8 cellular contexts compared by ENCODE assay signal in genomic region chr11:6604081-6604626, GRCh38. TPM values are rescaled to one million over a fixed set of nuclear protein-coding genes. Genes with fewer than 3 reads are reported as not detected.
DNase-seq lines count a peak whose midpoint lies in the region; ATAC-seq and TF ChIP-seq lines count a peak whose summit lies in the region.

No MANE protein-coding gene starts in this region.

- H3K27me3 ChIP-seq in GM06990 (replicated peaks; ENCODE audit: control insufficient read depth, insufficient read depth, low read length) (no peaks in the 10 kb centered on the region), brain microvascular endothelial cell (replicated peaks) (no peaks in the 10 kb centered on the region), iPS-18a (ENCODE audit: control insufficient read depth, insufficient read depth, low read length) (no peaks in the 10 kb centered on the region), skeletal muscle satellite cell (ENCODE audit: control insufficient read depth, insufficient read depth, low read length) (no peaks in the 10 kb centered on the region)

- peak overlapping the region; percentile 92 for H3K4me2 ChIP-seq in skeletal muscle satellite cell (ENCODE audit: low read length)

- peak; percentile 35 for ATAC-seq in GM21619 (IDR thresholded peaks at IDR 0.05; ENCODE audit: unreplicated experiment)

- peak overlapping the region; percentile 92 for H3K9ac ChIP-seq in iPS-18a (ENCODE audit: low read length)
- peak overlapping the region; percentile 94 for H3K9ac ChIP-seq in skeletal muscle satellite cell (ENCODE audit: low read depth, low read length)

- no peaks in the 10 kb centered on the region for H3K9me3 ChIP-seq in iPS-18a (ENCODE audit: control insufficient read depth, low read depth, low read length)
- H3K9me3 ChIP-seq in skeletal muscle satellite cell (replicated peaks; ENCODE audit: low read length), result no peaks in the 10 kb centered on the region

- H3K36me3 ChIP-seq in GM06990 (ENCODE audit: control insufficient read depth, insufficient read depth, low read length), result peaks cover 24% of the 10 kb centered on the region
- peaks cover 33% of the 10 kb centered on the region for H3K36me3 ChIP-seq in brain microvascular endothelial cell (replicated peaks)
- H3K36me3 ChIP-seq in iPS-18a (ENCODE audit: control insufficient read depth, low read depth, low read length), result peaks cover 37% of the 10 kb centered on the region
- H3K36me3 ChIP-seq in skeletal muscle satellite cell (ENCODE audit: insufficient read depth, low read length), result peaks cover 41% of the 10 kb centered on the region

- in situ Hi-C loops in brain microvascular endothelial cell (cut with HindIII; ENCODE audit: low pct_ligation_motif_present, low sequenced_read_pairs), result no loop called here

- H3K4me1 ChIP-seq in iPS-18a (ENCODE audit: control insufficient read depth, low read depth, low read length) (peaks cover 19% of the 10 kb centered on the region), skeletal muscle satellite cell (ENCODE audit: control insufficient read depth, insufficient read depth, low read length) (peaks cover 48% of the 10 kb centered on the region)

- peak; percentile 47 for DNase-seq in GM06990 (ENCODE audit: extremely low read depth, insufficient read length)
- DNase-seq in HuH-7.5 (ENCODE audit: low spot score), result peak; percentile 62
- peak; percentile 5 for DNase-seq in T1000 (lab: John Stamatoyannopoulos, UW)
- DNase-seq in brain microvascular endothelial cell, result peak; percentile 63
- no peak for DNase-seq in NCI-H187 treated with DMSO at 0.1 percent for 48 hours (lab: John Stamatoyannopoulos, UW)

- TF ChIP-seq CTCF in GM06990 (IDR thresholded peaks at IDR 0.05; ENCODE audit: insufficient read depth, low read length, poor library complexity, severe bottlenecking) (peak; percentile 42), brain microvascular endothelial cell (IDR thresholded peaks at IDR 0.05; ENCODE audit: low read depth, low read length, missing control alignments) (peak; percentile 42)

- peak overlapping the region; percentile 94 for H3K4me3 ChIP-seq in GM06990 (replicated peaks; ENCODE audit: low read depth, low read length)
- peak overlapping the region; percentile 97 for H3K4me3 ChIP-seq in brain microvascular endothelial cell (ENCODE audit: low read depth, low read length)
- peak overlapping the region; percentile 95 for H3K4me3 ChIP-seq in iPS-18a (ENCODE audit: low read length)
- peak overlapping the region; percentile 89 for H3K4me3 ChIP-seq in skeletal muscle satellite cell (ENCODE audit: low read length)

- H3K27ac ChIP-seq in brain microvascular endothelial cell (peak overlapping the region; percentile 55), iPS-18a (ENCODE audit: low read length) (peak overlapping the region; percentile 72)

RNA-seq across cellular contexts. Expression of gene ILK, which starts 0.6 kb away (rescaled TPM):
- 125 and 152 TPM in 2 replicates for total RNA-seq in skeletal muscle satellite cell (2012; rRNA removed)

RNA-seq across cellular contexts. Expression of gene RRP8, which starts 0.7 kb away (rescaled TPM):
- 10.4 and 13.5 TPM in 2 replicates for total RNA-seq in skeletal muscle satellite cell (2012; rRNA removed)

RNA-seq across cellular contexts. Expression of gene TAF10, which starts 7.9 kb away (rescaled TPM):
- total RNA-seq in skeletal muscle satellite cell (2012; rRNA removed), result 26.4 and 48.3 TPM in 2 replicates

RNA-seq across cellular contexts. Expression of gene TPP1, which starts 15.1 kb away (rescaled TPM):
- 60.9 and 62.9 TPM in 2 replicates for total RNA-seq in skeletal muscle satellite cell (2012; rRNA removed)

RNA-seq across cellular contexts. Expression of gene DCHS1, which starts 51.5 kb away (rescaled TPM):
- total RNA-seq in skeletal muscle satellite cell (2012; rRNA removed), result 0.25 and 0.66 TPM in 2 replicates
